10 cellular contexts compared by ENCODE assay signal in genomic region chr18:62877448-62878221, GRCh38.
A peak's percentile ranks its signal among the peaks of the same experiment; 100 is the strongest.
DNase-seq lines count a peak whose midpoint lies in the region; ATAC-seq and TF ChIP-seq lines count a peak whose summit lies in the region.
"Had no signal": no experiment of that assay in that cellular context is flagged by ENCODE, and none has a peak within 500 bp of the region (broad histone marks: within the 10 kb centered on the region; RNA-seq: fewer than 3 reads in every experiment).

No MANE protein-coding gene starts in this region.

- H3K4me3 ChIP-seq in cardiac muscle cell (no peak overlapping the region), thoracic aorta (peak overlapping the region; percentile 46)

- ATAC-seq in thoracic aorta (ENCODE audit: insufficient number of reproducible peaks, low FRiP score, low read depth) (no peak), left lobe of liver (no peak)

- intact Hi-C loops in cardiac septum (cut with DNase I): loop anchor here (5.0 kb wide), 1 partner anchor 160 kb away; the partner anchor contains the start of gene PHLPP1

- DNase-seq in cardiac muscle cell (ENCODE audit: low read depth in 1 of 2, low spot score in 1 of 2) (peak; percentile 71 to 88), cardiac septum (ENCODE audit: low spot score) (no peak), iPS DF 19.7 (ENCODE audit: low read depth, low spot score) (peak; percentile 92), thoracic aorta (ENCODE audit: low spot score) (no peak), SKM-1 (lab: John Stamatoyannopoulos, UW; ENCODE audit: unreplicated experiment) (no peak), left lobe of liver (ENCODE audit: low spot score) (no peak)
- no peak for DNase-seq in activated CD4-positive, alpha-beta T cell treated with anti-CD3 and anti-CD28 coated beads for 1 hour
- DNase-seq: activated T-cell treated with anti-CD3 and anti-CD28 coated beads, Interleukin-2, amount 50 U/mL, for 48 hours had no signal

- TF ChIP-seq CTCF in cardiac muscle cell (IDR thresholded peaks at IDR 0.05; ENCODE audit: low read depth, low read length): peak; percentile 29
- TF ChIP-seq CTCF in thoracic aorta (IDR thresholded peaks at IDR 0.05): no peak

- H3K4me1 ChIP-seq in cardiac muscle cell (ENCODE audit: low read depth): peaks cover 44% of the 10 kb centered on the region
- H3K4me1 ChIP-seq in thoracic aorta (ENCODE audit: control insufficient read depth in 1 of 2, low read depth in 2 of 2): peaks cover 21 to 22% of the 10 kb centered on the region in 2 donors

- H3K27me3 ChIP-seq in cardiac muscle cell: no peaks in the 10 kb centered on the region
- H3K27me3 ChIP-seq in thoracic aorta (replicated peaks; ENCODE audit: insufficient read depth): no peaks in the 10 kb centered on the region

- no peaks in the 10 kb centered on the region for H3K9me3 ChIP-seq in cardiac muscle cell (ENCODE audit: low read depth)
- H3K9me3 ChIP-seq in thoracic aorta: no peaks in the 10 kb centered on the region

- H3K36me3 ChIP-seq in cardiac muscle cell (no peaks in the 10 kb centered on the region), thoracic aorta (no peaks in the 10 kb centered on the region)

- H3K27ac ChIP-seq in cardiac muscle cell (peak overlapping the region; percentile 91), angular gyrus (ENCODE audit: low read depth, low read length) (peak overlapping the region; percentile 29), thoracic aorta (peak overlapping the region in 1 of 2 donors; percentile 17)
- H3K27ac ChIP-seq: C4-2B had no signal

Comparison
In these comparisons a context has a peak if more than half of its experiments do, and no peak if none do; other contexts are left out.
1. DNase-seq: peak in cardiac muscle cell (2 of 2) and iPS DF 19.7 (single experiment); none in cardiac septum (single experiment), thoracic aorta (single experiment), SKM-1 (single experiment), left lobe of liver (single experiment) and activated CD4-positive, alpha-beta T cell treated with anti-CD3 and anti-CD28 coated beads for 1 hour (single experiment).